Comparison of ENCODE assay signal across 17 cellular contexts in genomic region chr7:8120390-8121058, GRCh38.
DNase-seq lines count a peak whose midpoint lies in the region; ATAC-seq, FAIRE-seq and TF ChIP-seq lines count a peak whose summit lies in the region.
"Had no signal": no experiment of that assay in that cellular context is flagged by ENCODE, and none has a peak within 500 bp of the region (broad histone marks: within the 10 kb centered on the region; RNA-seq: fewer than 3 reads in every experiment).

No MANE protein-coding gene starts in this region.

- peaks cover 3% of the 10 kb centered on the region for H3K9me3 Mint-ChIP-seq in activated T-cell treated with anti-CD3 and anti-CD28 coated beads, Interleukin-2, amount 50 U/mL, for 4 hours
- no peaks in the 10 kb centered on the region for H3K9me3 Mint-ChIP-seq in natural killer cell
- H3K9me3 Mint-ChIP-seq: HFFc6 had no signal

- no TSS peak for BruUV-seq in GM12878 (replicated peaks; lab: Mats Ljungman, UMichigan)

- SMC1A ChIA-PET in GM12878 (lab: Charles Lee; ENCODE audit: uncharacterized antibody, unreplicated experiment) = interaction anchor here (0.8 to 12.5 kb wide), 10 partner anchors 11 to 439 kb away, joined by 3 to 182 read pairs (median 4); no protein-coding TSS in a partner anchor

- TF ChIP-seq CTCF in GM12878 (IDR thresholded peaks at IDR 0.05 in 2 of 3, conservative IDR thresholded peaks at IDR 0.05 in 1 of 3; ENCODE audit: control insufficient read depth in 2 of 3, extremely low read depth in 1 of 3, insufficient read depth in 1 of 3, low read depth in 3 of 3, low read length in 3 of 3) (no peak), natural killer cell (IDR thresholded peaks at IDR 0.05) (no peak)

- H3K36me3 Mint-ChIP-seq in activated T-cell treated with anti-CD3 and anti-CD28 coated beads, Interleukin-2, amount 50 U/mL, for 4 hours (ENCODE audit: insufficient read depth) = no peaks in the 10 kb centered on the region
- no peaks in the 10 kb centered on the region for H3K36me3 Mint-ChIP-seq in natural killer cell

- 73% methylated on average over 12 of the region's 12 CpGs for WGBS in GM12878 (ENCODE audit: insufficient coverage, insufficient replicate concordance, low lambda C conversion rate, missing lambda C conversion rate)
- WGBS in aorta, 2 donors = 85 to 92% methylated on average over 12 of the region's 12 CpGs

- H3K27me3 ChIP-seq in GM12878 (replicated peaks in 1 of 2; ENCODE audit: control insufficient read depth in 2 of 2, insufficient read depth in 2 of 2, low read length in 1 of 2) (no peaks in the 10 kb centered on the region), aorta (ENCODE audit: control insufficient read depth in 1 of 2, insufficient read depth in 2 of 2, low read length in 1 of 2) (no peaks in the 10 kb centered on the region)
- H3K27me3 ChIP-seq: MG63 had no signal

- no peak for FAIRE-seq in GM12878 (lab: Jason Lieb, UNC)
- FAIRE-seq: H54 had no signal

- POLR2A ChIA-PET in GM12878 (lab: Charles Lee) = interaction anchor here (1.0 to 14.7 kb wide), 4 partner anchors 8 to 90 kb away, joined by 3 to 133 read pairs (median 8); no protein-coding TSS in a partner anchor

- no peaks in the 10 kb centered on the region for H3K36me3 ChIP-seq in GM12878 (ENCODE audit: control insufficient read depth in 2 of 2, insufficient read depth in 2 of 2, low read length in 1 of 2)
- H3K36me3 ChIP-seq in aorta (ENCODE audit: control insufficient read depth in 1 of 2, insufficient read depth in 2 of 2, low read length in 1 of 2) = no peaks in the 10 kb centered on the region
- H3K36me3 ChIP-seq: MG63 had no signal

- peak overlapping the region; percentile 27 for H2AFZ ChIP-seq in GM12878 (ENCODE audit: control insufficient read depth, low read depth, low read length)

- no peaks in the 10 kb centered on the region for H3K27me3 Mint-ChIP-seq in activated T-cell treated with anti-CD3 and anti-CD28 coated beads, Interleukin-2, amount 50 U/mL, for 4 hours (ENCODE audit: low read depth)
- no peaks in the 10 kb centered on the region for H3K27me3 Mint-ChIP-seq in natural killer cell (ENCODE audit: low read depth in 2 of 2)

- peak overlapping the region; percentile 39; the same call in 1 of the 2 replicates for H3K4me2 ChIP-seq in GM12878 (ENCODE audit: control insufficient read depth, insufficient read depth)

- TF ChIP-seq POLR2A in GM12878 (IDR thresholded peaks at IDR 0.05; ENCODE audit: low read depth, low read length) = no peak

- peak; percentile 32 to 35 for ATAC-seq in activated T-cell treated with anti-CD3 and anti-CD28 coated beads, Interleukin-2, amount 50 U/mL, for 4 hours
- no peak for ATAC-seq in GM12878
- ATAC-seq in natural killer cell = peak in 1 of 3 donors; percentile 52
- ATAC-seq in aorta (ENCODE audit: low FRiP score) = peak; percentile 61
- no peak for ATAC-seq in HG02759 (IDR thresholded peaks at IDR 0.05; ENCODE audit: unreplicated experiment)
- ATAC-seq: Panc1 had no signal

- no peak for TF ChIP-seq EP300 in GM12878 (IDR thresholded peaks at IDR 0.05; ENCODE audit: borderline replicate concordance in 1 of 2, control insufficient read depth in 1 of 2, low read depth in 2 of 2, low read length in 2 of 2)

- H3K27ac Mint-ChIP-seq in natural killer cell = peak overlapping the region in 1 of 2 donors; percentile 79
- H3K27ac Mint-ChIP-seq: HFFc6 had no signal

- peaks cover 48% of the 10 kb centered on the region for H3K4me1 Mint-ChIP-seq in activated T-cell treated with anti-CD3 and anti-CD28 coated beads, Interleukin-2, amount 50 U/mL, for 4 hours (ENCODE audit: low read depth)
- H3K4me1 Mint-ChIP-seq in natural killer cell = peaks cover 64 to 86% of the 10 kb centered on the region in 2 donors

- H3K4me3 Mint-ChIP-seq in activated T-cell treated with anti-CD3 and anti-CD28 coated beads, Interleukin-2, amount 50 U/mL, for 4 hours = no peak overlapping the region
- peak overlapping the region; percentile 40 for H3K4me3 Mint-ChIP-seq in natural killer cell

- H3K4me1 ChIP-seq in GM12878 (ENCODE audit: control insufficient read depth, insufficient read depth, low read length) (peaks cover 41% of the 10 kb centered on the region), aorta (ENCODE audit: control insufficient read depth in 1 of 2, insufficient read depth in 2 of 2, low read length in 2 of 2) (no peaks in the 10 kb centered on the region)

- H3K4me3 ChIP-seq in GM12878 = no peak overlapping the region
- H3K4me3 ChIP-seq in aorta (ENCODE audit: low read length in 2 of 2) = no peak overlapping the region
- H3K4me3 ChIP-seq: MG63 had no signal

- TF ChIP-seq RAD21 in GM12878 (IDR thresholded peaks at IDR 0.05; ENCODE audit: insufficient read depth, low read depth, low read length) = no peak

- H4K20me1 ChIP-seq in GM12878 (ENCODE audit: control insufficient read depth, insufficient read depth) = no peaks in the 10 kb centered on the region

- CTCF ChIA-PET in GM12878 (lab: Yijun Ruan, JAX) = interaction anchor here (1.1 to 1.6 kb wide), 7 partner anchors 11 to 440 kb away, joined by 3 to 5 read pairs (median 3); no protein-coding TSS in a partner anchor

- RAD21 ChIA-PET in GM12878 (lab: Charles Lee; ENCODE audit: unreplicated experiment) = interaction anchor here (0.9 to 2.9 kb wide), 8 partner anchors 7 to 144 kb away, joined by 3 to 14 read pairs (median 6); no protein-coding TSS in a partner anchor

- intact Hi-C loops in GM12878 (cut with micrococcal nuclease; ENCODE audit: unreplicated experiment) = no loop called here
- intact Hi-C loops in natural killer cell (cut with micrococcal nuclease) = loop anchor here (10.0 kb wide), 1 partner anchor 436 kb away; no protein-coding TSS in a partner anchor
- intact Hi-C loops in aorta (cut with DNase I) = no loop called here

- no peaks in the 10 kb centered on the region for H3K79me2 ChIP-seq in GM12878 (ENCODE audit: control insufficient read depth, insufficient read depth, low read length)

- H3K9me3 ChIP-seq in GM12878 (replicated peaks; ENCODE audit: control insufficient read depth, insufficient read depth, low read length) = no peaks in the 10 kb centered on the region; the same call in 2 of the 3 replicates
- H3K9me3 ChIP-seq in aorta (ENCODE audit: control insufficient read depth, low read length) = no peaks in the 10 kb centered on the region
- H3K9me3 ChIP-seq: MG63 had no signal

- in situ Hi-C loops in GM12878 (cut with MboI) = no loop called here

- peak overlapping the region; percentile 57 for H3K27ac ChIP-seq in GM12878 (ENCODE audit: control insufficient read depth, insufficient read depth)
- no peak overlapping the region for H3K27ac ChIP-seq in aorta (ENCODE audit: low read depth in 1 of 2, low read length in 2 of 2)

- H3K9ac ChIP-seq in GM12878 (ENCODE audit: control insufficient read depth, insufficient read depth, low read length) = 0 out of 2 replicates have a peak overlapping the region, but pooled peaks have one; percentile 6

- DNase-seq in activated T-cell treated with anti-CD3 and anti-CD28 coated beads, Interleukin-2, amount 50 U/mL, for 4 hours = no peak
- DNase-seq in activated T-cell treated with anti-CD3 and anti-CD28 coated beads for 4 hours (no peak), GM12878 (ENCODE audit: low read depth, low spot score) (no peak), natural killer cell (no peak), aorta (no peak), SIG-M5 treated with dmso at 0.1 percent for 504 hours (lab: John Stamatoyannopoulos, UW; ENCODE audit: unreplicated experiment) (no peak), NOMO-1 treated with dmso at 0.1 percent for 144 hours (lab: John Stamatoyannopoulos, UW; ENCODE audit: unreplicated experiment) (no peak)
- DNase-seq: GDM1, MG63, NCI-H1092, NCI-H146, NCI-H2081 treated with DMSO at 0.1 percent for 48 hours, NCI-H510A treated with DMSO at 0.1 percent for 48 hours had no signal

TF ChIP-seq in GM12878, 131 proteins besides CTCF, POLR2A, EP300 and RAD21:
- 0 out of 2 replicates have a peak, but pooled peaks have one; percentile 9 for TF ChIP-seq ZBTB4 (CRISPR knock-in tag; IDR thresholded peaks at IDR 0.05)
- no peak for TF ChIP-seq SUZ12 (IDR thresholded peaks at IDR 0.05; ENCODE audit: unreplicated experiment)
TF ChIP-seq in GM12878: peak in this region for 1.

Comparison
In these comparisons a context has a peak if more than half of its experiments do, and no peak if none do; other contexts are left out.
1. ATAC-seq: peak in activated T-cell treated with anti-CD3 and anti-CD28 coated beads, Interleukin-2, amount 50 U/mL, for 4 hours (2 of 2) and aorta (single experiment); none in GM12878 (single experiment) and HG02759 (single experiment).